ENCODE assay signal across 1 cellular context in the genomic region with DNA sequence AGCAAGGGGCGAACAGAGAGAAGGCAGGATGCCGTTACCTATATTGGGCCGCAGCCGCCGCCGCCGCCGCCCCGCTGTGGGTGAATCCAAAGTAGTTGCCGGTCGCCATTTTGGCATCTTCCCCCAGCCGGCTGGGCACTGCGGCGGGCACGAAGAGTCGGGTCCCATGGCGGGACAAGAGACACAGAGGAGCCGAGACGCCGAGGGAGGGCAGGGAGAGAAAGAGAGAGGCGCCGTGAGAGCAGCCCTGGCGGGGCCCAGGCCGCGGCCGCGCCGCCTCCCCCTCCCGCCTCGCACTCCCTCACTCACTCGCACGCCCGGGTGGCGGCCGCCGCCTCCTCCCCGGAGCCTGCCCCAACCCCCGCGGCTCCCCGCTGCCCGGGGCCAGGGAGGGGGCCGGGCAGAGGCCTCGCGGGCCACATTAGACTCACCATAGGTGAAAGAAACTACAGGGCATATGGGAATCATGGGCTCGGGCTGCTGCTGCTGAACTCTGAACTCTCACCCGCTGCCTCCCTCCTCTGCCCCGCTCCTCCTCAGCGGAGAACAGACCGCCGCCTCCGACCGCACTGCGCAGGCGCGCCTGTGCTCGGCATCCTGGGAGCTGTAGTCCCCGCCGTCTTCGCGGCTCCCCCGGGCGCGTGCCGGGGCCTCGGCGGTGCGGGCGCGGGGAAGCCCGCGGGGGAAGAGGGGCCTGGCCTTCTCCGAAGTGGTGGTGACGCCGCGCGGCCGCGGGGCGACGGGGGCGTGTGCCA.
TF ChIP-seq lines count a peak whose summit lies in the region.

A gene (minus strand): TSS at position 550 of the 755 bp plus-strand sequence. CDS start 82 bp downstream, at position 468.

TF ChIP-seq in GM12878, 131 proteins besides CTCF, POLR2A, EP300 and RAD21 (continued from another document and continues in another):
- TF ChIP-seq, protein P1, sequence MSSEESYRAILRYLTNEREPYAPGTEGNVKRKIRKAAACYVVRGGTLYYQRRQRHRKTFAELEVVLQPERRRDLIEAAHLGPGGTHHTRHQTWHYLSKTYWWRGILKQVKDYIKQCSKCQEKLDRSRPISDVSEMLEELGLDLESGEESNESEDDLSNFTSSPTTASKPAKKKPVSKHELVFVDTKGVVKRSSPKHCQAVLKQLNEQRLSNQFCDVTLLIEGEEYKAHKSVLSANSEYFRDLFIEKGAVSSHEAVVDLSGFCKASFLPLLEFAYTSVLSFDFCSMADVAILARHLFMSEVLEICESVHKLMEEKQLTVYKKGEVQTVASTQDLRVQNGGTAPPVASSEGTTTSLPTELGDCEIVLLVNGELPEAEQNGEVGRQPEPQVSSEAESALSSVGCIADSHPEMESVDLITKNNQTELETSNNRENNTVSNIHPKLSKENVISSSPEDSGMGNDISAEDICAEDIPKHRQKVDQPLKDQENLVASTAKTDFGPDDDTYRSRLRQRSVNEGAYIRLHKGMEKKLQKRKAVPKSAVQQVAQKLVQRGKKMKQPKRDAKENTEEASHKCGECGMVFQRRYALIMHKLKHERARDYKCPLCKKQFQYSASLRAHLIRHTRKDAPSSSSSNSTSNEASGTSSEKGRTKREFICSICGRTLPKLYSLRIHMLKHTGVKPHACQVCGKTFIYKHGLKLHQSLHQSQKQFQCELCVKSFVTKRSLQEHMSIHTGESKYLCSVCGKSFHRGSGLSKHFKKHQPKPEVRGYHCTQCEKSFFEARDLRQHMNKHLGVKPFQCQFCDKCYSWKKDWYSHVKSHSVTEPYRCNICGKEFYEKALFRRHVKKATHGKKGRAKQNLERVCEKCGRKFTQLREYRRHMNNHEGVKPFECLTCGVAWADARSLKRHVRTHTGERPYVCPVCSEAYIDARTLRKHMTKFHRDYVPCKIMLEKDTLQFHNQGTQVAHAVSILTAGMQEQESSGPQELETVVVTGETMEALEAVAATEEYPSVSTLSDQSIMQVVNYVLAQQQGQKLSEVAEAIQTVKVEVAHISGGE (CRISPR knock-in tag; IDR thresholded peaks at IDR 0.05), result no peak
- TF ChIP-seq EGR1 (IDR thresholded peaks at IDR 0.05; ENCODE audit: borderline replicate concordance in 1 of 2, low read depth in 2 of 2, low read length in 2 of 2), result peak in 1 of 2 experiments; percentile 41; a peak in 1 of 3 replicates
- no peak for TF ChIP-seq JUNB (IDR thresholded peaks at IDR 0.05)
- no peak for TF ChIP-seq ATF7 (IDR thresholded peaks at IDR 0.05; ENCODE audit: low read depth)
- TF ChIP-seq SIN3A (IDR thresholded peaks at IDR 0.05; ENCODE audit: low read depth, low read length), result peak; percentile 54; the same call in 1 of the 2 replicates
- TF ChIP-seq PML (IDR thresholded peaks at IDR 0.05; ENCODE audit: low read length), result 0 out of 2 replicates have a peak, but pooled peaks have one; percentile 38
- TF ChIP-seq, protein P2, sequence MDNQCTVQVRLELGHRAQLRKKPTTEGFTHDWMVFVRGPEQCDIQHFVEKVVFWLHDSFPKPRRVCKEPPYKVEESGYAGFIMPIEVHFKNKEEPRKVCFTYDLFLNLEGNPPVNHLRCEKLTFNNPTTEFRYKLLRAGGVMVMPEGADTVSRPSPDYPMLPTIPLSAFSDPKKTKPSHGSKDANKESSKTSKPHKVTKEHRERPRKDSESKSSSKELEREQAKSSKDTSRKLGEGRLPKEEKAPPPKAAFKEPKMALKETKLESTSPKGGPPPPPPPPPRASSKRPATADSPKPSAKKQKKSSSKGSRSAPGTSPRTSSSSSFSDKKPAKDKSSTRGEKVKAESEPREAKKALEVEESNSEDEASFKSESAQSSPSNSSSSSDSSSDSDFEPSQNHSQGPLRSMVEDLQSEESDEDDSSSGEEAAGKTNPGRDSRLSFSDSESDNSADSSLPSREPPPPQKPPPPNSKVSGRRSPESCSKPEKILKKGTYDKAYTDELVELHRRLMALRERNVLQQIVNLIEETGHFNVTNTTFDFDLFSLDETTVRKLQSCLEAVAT (IDR thresholded peaks at IDR 0.05), result no peak
- no peak for TF ChIP-seq CHD2 (IDR thresholded peaks at IDR 0.05; ENCODE audit: borderline replicate concordance, low read depth, low read length)
- TF ChIP-seq, protein P3, sequence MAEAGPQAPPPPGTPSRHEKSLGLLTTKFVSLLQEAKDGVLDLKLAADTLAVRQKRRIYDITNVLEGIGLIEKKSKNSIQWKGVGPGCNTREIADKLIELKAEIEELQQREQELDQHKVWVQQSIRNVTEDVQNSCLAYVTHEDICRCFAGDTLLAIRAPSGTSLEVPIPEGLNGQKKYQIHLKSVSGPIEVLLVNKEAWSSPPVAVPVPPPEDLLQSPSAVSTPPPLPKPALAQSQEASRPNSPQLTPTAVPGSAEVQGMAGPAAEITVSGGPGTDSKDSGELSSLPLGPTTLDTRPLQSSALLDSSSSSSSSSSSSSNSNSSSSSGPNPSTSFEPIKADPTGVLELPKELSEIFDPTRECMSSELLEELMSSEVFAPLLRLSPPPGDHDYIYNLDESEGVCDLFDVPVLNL (IDR thresholded peaks at IDR 0.05; ENCODE audit: low read depth, low read length), result no peak
- TF ChIP-seq MXI1 (IDR thresholded peaks at IDR 0.05; ENCODE audit: low read depth, low read length), result no peak; the same call in 1 of the 2 replicates
- TF ChIP-seq IKZF1 (conservative IDR thresholded peaks at IDR 0.05), result peak; percentile 97
- peak; percentile 78 for TF ChIP-seq POLR2AphosphoS5 (IDR thresholded peaks at IDR 0.05; ENCODE audit: low read length)
- 0 out of 2 replicates have a peak, but pooled peaks have one; percentile 45 for TF ChIP-seq SMAD5 (IDR thresholded peaks at IDR 0.05; ENCODE audit: low read depth)
- TF ChIP-seq HCFC1 (IDR thresholded peaks at IDR 0.05; ENCODE audit: low read length), result peak; percentile 92
- TF ChIP-seq BHLHE40 (IDR thresholded peaks at IDR 0.05; ENCODE audit: borderline replicate concordance in 1 of 2, low read depth in 2 of 2, low read length in 1 of 2), result peak; percentile 88 to 97
- peak; percentile 83 for TF ChIP-seq LARP7 (IDR thresholded peaks at IDR 0.05)
- no peak for TF ChIP-seq EZH2 (IDR thresholded peaks at IDR 0.05; ENCODE audit: borderline replicate concordance, control insufficient read depth, low read depth, low read length)
- TF ChIP-seq EED (IDR thresholded peaks at IDR 0.05; ENCODE audit: low read depth), result no peak
- no peak for TF ChIP-seq MYB (IDR thresholded peaks at IDR 0.05; ENCODE audit: borderline replicate concordance, low read depth, low read length)
- 0 out of 2 replicates have a peak, but pooled peaks have one; percentile 81 for TF ChIP-seq TARDBP (IDR thresholded peaks at IDR 0.05; ENCODE audit: borderline replicate concordance)
- TF ChIP-seq, protein P4, sequence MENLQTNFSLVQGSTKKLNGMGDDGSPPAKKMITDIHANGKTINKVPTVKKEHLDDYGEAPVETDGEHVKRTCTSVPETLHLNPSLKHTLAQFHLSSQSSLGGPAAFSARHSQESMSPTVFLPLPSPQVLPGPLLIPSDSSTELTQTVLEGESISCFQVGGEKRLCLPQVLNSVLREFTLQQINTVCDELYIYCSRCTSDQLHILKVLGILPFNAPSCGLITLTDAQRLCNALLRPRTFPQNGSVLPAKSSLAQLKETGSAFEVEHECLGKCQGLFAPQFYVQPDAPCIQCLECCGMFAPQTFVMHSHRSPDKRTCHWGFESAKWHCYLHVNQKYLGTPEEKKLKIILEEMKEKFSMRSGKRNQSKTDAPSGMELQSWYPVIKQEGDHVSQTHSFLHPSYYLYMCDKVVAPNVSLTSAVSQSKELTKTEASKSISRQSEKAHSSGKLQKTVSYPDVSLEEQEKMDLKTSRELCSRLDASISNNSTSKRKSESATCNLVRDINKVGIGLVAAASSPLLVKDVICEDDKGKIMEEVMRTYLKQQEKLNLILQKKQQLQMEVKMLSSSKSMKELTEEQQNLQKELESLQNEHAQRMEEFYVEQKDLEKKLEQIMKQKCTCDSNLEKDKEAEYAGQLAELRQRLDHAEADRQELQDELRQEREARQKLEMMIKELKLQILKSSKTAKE (IDR thresholded peaks at IDR 0.05; ENCODE audit: low read depth, poor library complexity, severe bottlenecking), result no peak
- peak; percentile 78; the same call in 1 of the 2 replicates for TF ChIP-seq ZNF207 (IDR thresholded peaks at IDR 0.05; ENCODE audit: borderline replicate concordance)
- TF ChIP-seq GABPA (IDR thresholded peaks at IDR 0.05; ENCODE audit: low read depth), result no peak
- TF ChIP-seq ESRRA (IDR thresholded peaks at IDR 0.05; ENCODE audit: low read length), result no peak
- TF ChIP-seq, protein P5, sequence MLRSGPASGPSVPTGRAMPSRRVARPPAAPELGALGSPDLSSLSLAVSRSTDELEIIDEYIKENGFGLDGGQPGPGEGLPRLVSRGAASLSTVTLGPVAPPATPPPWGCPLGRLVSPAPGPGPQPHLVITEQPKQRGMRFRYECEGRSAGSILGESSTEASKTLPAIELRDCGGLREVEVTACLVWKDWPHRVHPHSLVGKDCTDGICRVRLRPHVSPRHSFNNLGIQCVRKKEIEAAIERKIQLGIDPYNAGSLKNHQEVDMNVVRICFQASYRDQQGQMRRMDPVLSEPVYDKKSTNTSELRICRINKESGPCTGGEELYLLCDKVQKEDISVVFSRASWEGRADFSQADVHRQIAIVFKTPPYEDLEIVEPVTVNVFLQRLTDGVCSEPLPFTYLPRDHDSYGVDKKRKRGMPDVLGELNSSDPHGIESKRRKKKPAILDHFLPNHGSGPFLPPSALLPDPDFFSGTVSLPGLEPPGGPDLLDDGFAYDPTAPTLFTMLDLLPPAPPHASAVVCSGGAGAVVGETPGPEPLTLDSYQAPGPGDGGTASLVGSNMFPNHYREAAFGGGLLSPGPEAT (IDR thresholded peaks at IDR 0.05; ENCODE audit: low read depth), result 0 out of 2 replicates have a peak, but pooled peaks have one; percentile 1
- TF ChIP-seq NFYA (IDR thresholded peaks at IDR 0.05; ENCODE audit: borderline replicate concordance, low read depth, low read length), result no peak
- TF ChIP-seq BMI1 (IDR thresholded peaks at IDR 0.05; ENCODE audit: borderline replicate concordance), result no peak
- no peak for TF ChIP-seq PAX5 (IDR thresholded peaks at IDR 0.05; ENCODE audit: borderline replicate concordance, low read depth, low read length)
- TF ChIP-seq, protein P6, sequence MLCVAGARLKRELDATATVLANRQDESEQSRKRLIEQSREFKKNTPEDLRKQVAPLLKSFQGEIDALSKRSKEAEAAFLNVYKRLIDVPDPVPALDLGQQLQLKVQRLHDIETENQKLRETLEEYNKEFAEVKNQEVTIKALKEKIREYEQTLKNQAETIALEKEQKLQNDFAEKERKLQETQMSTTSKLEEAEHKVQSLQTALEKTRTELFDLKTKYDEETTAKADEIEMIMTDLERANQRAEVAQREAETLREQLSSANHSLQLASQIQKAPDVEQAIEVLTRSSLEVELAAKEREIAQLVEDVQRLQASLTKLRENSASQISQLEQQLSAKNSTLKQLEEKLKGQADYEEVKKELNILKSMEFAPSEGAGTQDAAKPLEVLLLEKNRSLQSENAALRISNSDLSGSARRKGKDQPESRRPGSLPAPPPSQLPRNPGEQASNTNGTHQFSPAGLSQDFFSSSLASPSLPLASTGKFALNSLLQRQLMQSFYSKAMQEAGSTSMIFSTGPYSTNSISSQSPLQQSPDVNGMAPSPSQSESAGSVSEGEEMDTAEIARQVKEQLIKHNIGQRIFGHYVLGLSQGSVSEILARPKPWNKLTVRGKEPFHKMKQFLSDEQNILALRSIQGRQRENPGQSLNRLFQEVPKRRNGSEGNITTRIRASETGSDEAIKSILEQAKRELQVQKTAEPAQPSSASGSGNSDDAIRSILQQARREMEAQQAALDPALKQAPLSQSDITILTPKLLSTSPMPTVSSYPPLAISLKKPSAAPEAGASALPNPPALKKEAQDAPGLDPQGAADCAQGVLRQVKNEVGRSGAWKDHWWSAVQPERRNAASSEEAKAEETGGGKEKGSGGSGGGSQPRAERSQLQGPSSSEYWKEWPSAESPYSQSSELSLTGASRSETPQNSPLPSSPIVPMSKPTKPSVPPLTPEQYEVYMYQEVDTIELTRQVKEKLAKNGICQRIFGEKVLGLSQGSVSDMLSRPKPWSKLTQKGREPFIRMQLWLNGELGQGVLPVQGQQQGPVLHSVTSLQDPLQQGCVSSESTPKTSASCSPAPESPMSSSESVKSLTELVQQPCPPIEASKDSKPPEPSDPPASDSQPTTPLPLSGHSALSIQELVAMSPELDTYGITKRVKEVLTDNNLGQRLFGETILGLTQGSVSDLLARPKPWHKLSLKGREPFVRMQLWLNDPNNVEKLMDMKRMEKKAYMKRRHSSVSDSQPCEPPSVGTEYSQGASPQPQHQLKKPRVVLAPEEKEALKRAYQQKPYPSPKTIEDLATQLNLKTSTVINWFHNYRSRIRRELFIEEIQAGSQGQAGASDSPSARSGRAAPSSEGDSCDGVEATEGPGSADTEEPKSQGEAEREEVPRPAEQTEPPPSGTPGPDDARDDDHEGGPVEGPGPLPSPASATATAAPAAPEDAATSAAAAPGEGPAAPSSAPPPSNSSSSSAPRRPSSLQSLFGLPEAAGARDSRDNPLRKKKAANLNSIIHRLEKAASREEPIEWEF (IDR thresholded peaks at IDR 0.05; ENCODE audit: insufficient replicate concordance, low read depth, low read length), result no peak
- no peak for TF ChIP-seq CHD1 (IDR thresholded peaks at IDR 0.05; ENCODE audit: low read depth, low read length)
- TF ChIP-seq POU2F2 (IDR thresholded peaks at IDR 0.05; ENCODE audit: borderline replicate concordance, low read depth, low read length), result no peak
- TF ChIP-seq, protein P7, sequence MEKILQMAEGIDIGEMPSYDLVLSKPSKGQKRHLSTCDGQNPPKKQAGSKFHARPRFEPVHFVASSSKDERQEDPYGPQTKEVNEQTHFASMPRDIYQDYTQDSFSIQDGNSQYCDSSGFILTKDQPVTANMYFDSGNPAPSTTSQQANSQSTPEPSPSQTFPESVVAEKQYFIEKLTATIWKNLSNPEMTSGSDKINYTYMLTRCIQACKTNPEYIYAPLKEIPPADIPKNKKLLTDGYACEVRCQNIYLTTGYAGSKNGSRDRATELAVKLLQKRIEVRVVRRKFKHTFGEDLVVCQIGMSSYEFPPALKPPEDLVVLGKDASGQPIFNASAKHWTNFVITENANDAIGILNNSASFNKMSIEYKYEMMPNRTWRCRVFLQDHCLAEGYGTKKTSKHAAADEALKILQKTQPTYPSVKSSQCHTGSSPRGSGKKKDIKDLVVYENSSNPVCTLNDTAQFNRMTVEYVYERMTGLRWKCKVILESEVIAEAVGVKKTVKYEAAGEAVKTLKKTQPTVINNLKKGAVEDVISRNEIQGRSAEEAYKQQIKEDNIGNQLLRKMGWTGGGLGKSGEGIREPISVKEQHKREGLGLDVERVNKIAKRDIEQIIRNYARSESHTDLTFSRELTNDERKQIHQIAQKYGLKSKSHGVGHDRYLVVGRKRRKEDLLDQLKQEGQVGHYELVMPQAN (conservative IDR thresholded peaks at IDR 0.05), result peak; percentile 50; the same call in 1 of the 2 replicates
- TF ChIP-seq SMARCA5 (IDR thresholded peaks at IDR 0.05), result no peak
- peak; percentile 45; the same call in 1 of the 2 replicates for TF ChIP-seq TCF12 (IDR thresholded peaks at IDR 0.05; ENCODE audit: low read depth, low read length)
- TF ChIP-seq, protein P8, sequence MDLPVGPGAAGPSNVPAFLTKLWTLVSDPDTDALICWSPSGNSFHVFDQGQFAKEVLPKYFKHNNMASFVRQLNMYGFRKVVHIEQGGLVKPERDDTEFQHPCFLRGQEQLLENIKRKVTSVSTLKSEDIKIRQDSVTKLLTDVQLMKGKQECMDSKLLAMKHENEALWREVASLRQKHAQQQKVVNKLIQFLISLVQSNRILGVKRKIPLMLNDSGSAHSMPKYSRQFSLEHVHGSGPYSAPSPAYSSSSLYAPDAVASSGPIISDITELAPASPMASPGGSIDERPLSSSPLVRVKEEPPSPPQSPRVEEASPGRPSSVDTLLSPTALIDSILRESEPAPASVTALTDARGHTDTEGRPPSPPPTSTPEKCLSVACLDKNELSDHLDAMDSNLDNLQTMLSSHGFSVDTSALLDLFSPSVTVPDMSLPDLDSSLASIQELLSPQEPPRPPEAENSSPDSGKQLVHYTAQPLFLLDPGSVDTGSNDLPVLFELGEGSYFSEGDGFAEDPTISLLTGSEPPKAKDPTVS (IDR thresholded peaks at IDR 0.05; ENCODE audit: low read depth, low read length), result no peak
